Comparison of ENCODE assay signal across 8 cellular contexts in genomic region chr2:71530246-71530986, GRCh38.
DNase-seq lines count a peak whose midpoint lies in the region; TF ChIP-seq lines count a peak whose summit lies in the region.

No MANE protein-coding gene starts in this region.

- in situ Hi-C loops in SK-MEL-5 (cut with HindIII; ENCODE audit: low pct_unique_long_range_greater_than_20kb, low sequenced_read_pairs), result no loop called here

- TF ChIP-seq CTCF in nephron progenitor cell (IDR thresholded peaks at IDR 0.05), result peak; percentile 74

- H3K27me3 Mint-ChIP-seq in nephron progenitor cell (ENCODE audit: low read depth, poor library complexity), result peaks cover 24% of the 10 kb centered on the region

- DNase-seq in stimulated activated CD4-positive, alpha-beta T cell treated with anti-CD3 and anti-CD28 coated beads, Interleukin-15, amount 100 ng/mL, for 24 hours, result peak; percentile 20
- DNase-seq in stimulated activated CD4-positive, alpha-beta T cell treated with anti-CD3 and anti-CD28 coated beads, Interleukin-4, amount 100 ng/mL, for 4 hours, result no peak
- DNase-seq in SK-MEL-5 (ENCODE audit: low read depth, low spot score) (peak; percentile 84), erythroblast (lab: John Stamatoyannopoulos, UW) (peak; percentile 49 to 65), nephron progenitor cell (peak; percentile 53), activated gamma-delta T cell treated with Interleukin-2 at 50 U/mL for 16 hours (no peak), NCI-H1436 (lab: John Stamatoyannopoulos, UW) (no peak)

- TF ChIP-seq RAD21 in Ishikawa (IDR thresholded peaks at IDR 0.05; ENCODE audit: low read depth), result peak; percentile 75

- no peaks in the 10 kb centered on the region for H3K36me3 Mint-ChIP-seq in nephron progenitor cell (ENCODE audit: low read depth)

- no peak for TF ChIP-seq POLR2A in erythroblast (IDR thresholded peaks at IDR 0.05; ENCODE audit: low read length)

- no peak overlapping the region for H3K4me3 Mint-ChIP-seq in nephron progenitor cell

- no peaks in the 10 kb centered on the region for H3K4me1 Mint-ChIP-seq in nephron progenitor cell

- TF ChIP-seq EP300 in Ishikawa (IDR thresholded peaks at IDR 0.05; ENCODE audit: borderline replicate concordance), result no peak

- H3K27ac Mint-ChIP-seq in nephron progenitor cell, result no peak overlapping the region

- H3K9me3 Mint-ChIP-seq in nephron progenitor cell, result no peaks in the 10 kb centered on the region

TF ChIP-seq in Ishikawa, 13 proteins besides CTCF, POLR2A, EP300 and RAD21:
- TF ChIP-seq NFIC (IDR thresholded peaks at IDR 0.05) (0 out of 2 replicates have a peak, but pooled peaks have one; percentile 7), CEBPB (IDR thresholded peaks at IDR 0.05) (no peak), MAX (IDR thresholded peaks at IDR 0.05) (no peak), TEAD4 (IDR thresholded peaks at IDR 0.05) (no peak)

Comparison
In these comparisons a context has a peak if more than half of its experiments do, and no peak if none do; other contexts are left out.
1. DNase-seq: peak in stimulated activated CD4-positive, alpha-beta T cell treated with anti-CD3 and anti-CD28 coated beads, Interleukin-15, amount 100 ng/mL, for 24 hours (single experiment), SK-MEL-5 (single experiment), erythroblast (2 of 2) and nephron progenitor cell (single experiment); none in stimulated activated CD4-positive, alpha-beta T cell treated with anti-CD3 and anti-CD28 coated beads, Interleukin-4, amount 100 ng/mL, for 4 hours (0 of 2), activated gamma-delta T cell treated with Interleukin-2 at 50 U/mL for 16 hours (single experiment) and NCI-H1436 (single experiment).